ENCODE assay signal across 19 cellular contexts in the genomic region with DNA sequence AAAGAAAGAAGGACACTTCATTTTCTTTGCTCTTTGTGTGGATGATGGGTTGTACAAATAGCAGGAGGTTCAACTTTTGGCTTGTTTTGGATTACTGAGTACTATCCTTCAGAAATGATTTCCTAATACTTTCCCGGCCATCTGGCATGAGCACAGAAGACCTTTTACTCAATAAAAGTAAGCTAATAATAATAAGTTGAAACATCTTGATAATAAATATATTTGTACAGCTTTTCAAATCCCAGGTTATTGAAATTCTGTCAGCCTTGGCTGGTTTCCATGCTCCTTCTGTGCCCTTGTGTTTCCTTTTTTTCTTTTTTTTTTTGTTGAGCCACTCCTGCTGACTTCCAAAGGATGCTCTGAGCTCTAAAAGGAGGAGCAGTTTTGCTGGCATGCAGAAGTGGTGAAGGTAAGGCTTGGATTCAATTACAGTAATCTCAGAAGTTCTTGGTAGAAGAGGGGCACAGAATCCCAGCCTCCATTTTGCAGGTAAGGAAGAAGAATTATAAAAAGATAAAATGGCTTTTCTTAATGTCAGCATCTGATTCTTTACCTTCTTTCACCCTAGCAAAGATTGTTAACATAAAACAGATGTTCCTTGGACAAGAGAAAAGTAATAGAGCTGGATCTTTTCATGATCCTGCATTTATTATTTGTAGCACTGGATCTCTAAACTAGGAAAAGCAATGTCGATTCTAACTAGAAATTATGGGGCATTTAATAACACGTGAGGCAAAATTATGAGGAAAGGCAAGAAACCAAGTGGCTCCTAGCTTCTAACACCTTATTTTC. TPM values are rescaled to one million over a fixed set of nuclear protein-coding genes. Genes with fewer than 3 reads are reported as not detected.
A peak's percentile ranks its signal among the peaks of the same experiment; 100 is the strongest.
DNase-seq lines count a peak whose midpoint lies in the region; ATAC-seq and TF ChIP-seq lines count a peak whose summit lies in the region.
"Had no signal": no experiment of that assay in that cellular context is flagged by ENCODE, and none has a peak within 500 bp of the region (broad histone marks: within the 10 kb centered on the region; RNA-seq: fewer than 3 reads in every experiment).

No MANE protein-coding gene starts in this region.

- no peaks in the 10 kb centered on the region for H3K9me3 Mint-ChIP-seq in MCF 10A (ENCODE audit: unreplicated experiment)
- H3K9me3 Mint-ChIP-seq in activated T-cell treated with anti-CD3 and anti-CD28 coated beads, Interleukin-2, amount 50 U/mL, for 72 hours: no peaks in the 10 kb centered on the region

- H3K27ac ChIP-seq in breast epithelium (peak overlapping the region; percentile 17 to 62), SK-N-SH (ENCODE audit: low read depth in 2 of 2, low read length in 1 of 2) (peak overlapping the region in 1 of 2 experiments; percentile 58; a peak in 1 of 4 replicates)
- H3K27ac ChIP-seq: BLaER1 treated with 17β-estradiol and CSF1 and Interleukin-3, amounts not matched to agents 10 nM and 100 nM; PC-9; SJSA1 had no signal

- H3K9me2 ChIP-seq in SK-N-SH: no peaks in the 10 kb centered on the region

- H3K27me3 ChIP-seq in breast epithelium: peaks cover 0 to 14% of the 10 kb centered on the region in 2 donors
- H3K27me3 ChIP-seq in SK-N-SH (ENCODE audit: insufficient read depth): no peaks in the 10 kb centered on the region
- H3K27me3 ChIP-seq: SJSA1 had no signal

- DNase-seq in breast epithelium (ENCODE audit: low spot score in 2 of 2) (no peak), MCF 10A (ENCODE audit: unreplicated experiment) (no peak), SK-N-SH (no peak), left lobe of liver (ENCODE audit: low spot score) (no peak), OCI-M2 (lab: John Stamatoyannopoulos, UW; ENCODE audit: unreplicated experiment) (no peak)
- DNase-seq in activated T-cell treated with anti-CD3 and anti-CD28 coated beads, Interleukin-2, amount 50 U/mL, for 72 hours: no peak
- DNase-seq: CD8-positive, alpha-beta memory T cell; HCEC 1CT; KG1; NCI-H1048; NCI-H1436 treated with DMSO at 0.1 percent for 48 hours; NCI-H2029 treated with DMSO at 0.1 percent for 48 hours; NCI-H226; NCI-H526 treated with DMSO at 0.1 percent for 48 hours; PC-9 had no signal

- H3K27me3 Mint-ChIP-seq in MCF 10A (ENCODE audit: insufficient read depth, unreplicated experiment): peaks cover 60% of the 10 kb centered on the region
- H3K27me3 Mint-ChIP-seq in activated T-cell treated with anti-CD3 and anti-CD28 coated beads, Interleukin-2, amount 50 U/mL, for 72 hours (ENCODE audit: low read depth): peaks cover 14% of the 10 kb centered on the region

- H3K9ac ChIP-seq in SK-N-SH: no peak overlapping the region
- H3K9ac ChIP-seq: BLaER1 treated with 17β-estradiol and CSF1 and Interleukin-3, amounts not matched to agents 10 nM and 100 nM had no signal

- H3K9me3 ChIP-seq in breast epithelium (no peaks in the 10 kb centered on the region), SK-N-SH (0 out of 2 replicates have a peak, but pooled peaks cover 5% of the 10 kb centered on the region)
- H3K9me3 ChIP-seq: SJSA1 had no signal

- intact Hi-C loops in breast epithelium (cut with DNase I; ENCODE audit: low total_unique reads) (no loop called here), MCF 10A (cut with micrococcal nuclease) (no loop called here)

- H3K4me1 Mint-ChIP-seq in MCF 10A (ENCODE audit: insufficient read depth, unreplicated experiment): no peaks in the 10 kb centered on the region
- H3K4me1 Mint-ChIP-seq in activated T-cell treated with anti-CD3 and anti-CD28 coated beads, Interleukin-2, amount 50 U/mL, for 72 hours (ENCODE audit: low read depth): no peaks in the 10 kb centered on the region
- H3K4me1 Mint-ChIP-seq: CD8-positive, alpha-beta memory T cell had no signal

- TF ChIP-seq EP300 in SK-N-SH (IDR thresholded peaks at IDR 0.05; ENCODE audit: borderline replicate concordance in 1 of 2, low read depth in 1 of 2, low read length in 1 of 2): no peak

- H3K4me3 ChIP-seq in breast epithelium (no peak overlapping the region), SK-N-SH (ENCODE audit: low read depth in 2 of 2, low read length in 1 of 2) (no peak overlapping the region)
- H3K4me3 ChIP-seq: BLaER1 treated with 17β-estradiol and CSF1 and Interleukin-3, amounts not matched to agents 10 nM and 100 nM; PC-9; SJSA1 had no signal

- H3K36me3 ChIP-seq in breast epithelium (no peaks in the 10 kb centered on the region), SK-N-SH (replicated peaks in 1 of 2; ENCODE audit: control insufficient read depth in 1 of 2, insufficient read depth in 2 of 2, low read length in 1 of 2) (no peaks in the 10 kb centered on the region)
- H3K36me3 ChIP-seq: BLaER1 treated with 17β-estradiol and CSF1 and Interleukin-3, amounts not matched to agents 10 nM and 100 nM; SJSA1 had no signal

- no peak overlapping the region for H3K4me3 Mint-ChIP-seq in MCF 10A (ENCODE audit: unreplicated experiment)
- H3K4me3 Mint-ChIP-seq in activated T-cell treated with anti-CD3 and anti-CD28 coated beads, Interleukin-2, amount 50 U/mL, for 72 hours: no peak overlapping the region
- H3K4me3 Mint-ChIP-seq: CD8-positive, alpha-beta memory T cell had no signal

- 26% methylated on average over 3 of the region's 3 CpGs for WGBS in SK-N-SH (ENCODE audit: low lambda C conversion rate)

- no peaks in the 10 kb centered on the region for H3K36me3 Mint-ChIP-seq in MCF 10A (ENCODE audit: insufficient read depth, unreplicated experiment)
- H3K36me3 Mint-ChIP-seq in activated T-cell treated with anti-CD3 and anti-CD28 coated beads, Interleukin-2, amount 50 U/mL, for 72 hours (ENCODE audit: insufficient read depth in 2 of 2): no peaks in the 10 kb centered on the region
- H3K36me3 Mint-ChIP-seq: CD8-positive, alpha-beta memory T cell had no signal

- TF ChIP-seq CTCF in breast epithelium (IDR thresholded peaks at IDR 0.05): no peak
- no peak for TF ChIP-seq CTCF in MCF 10A (IDR thresholded peaks at IDR 0.05; ENCODE audit: unreplicated experiment)
- no peak for TF ChIP-seq CTCF in SK-N-SH (IDR thresholded peaks at IDR 0.05)

- BruUV-seq in MCF 10A (replicated peaks; lab: Mats Ljungman, UMichigan): no TSS peak

- ATAC-seq in left lobe of liver (peak; percentile 71), HG02571 (IDR thresholded peaks at IDR 0.05; ENCODE audit: unreplicated experiment) (no peak), HG02623 (IDR thresholded peaks at IDR 0.05; ENCODE audit: unreplicated experiment) (no peak)
- ATAC-seq in activated T-cell treated with anti-CD3 and anti-CD28 coated beads, Interleukin-2, amount 50 U/mL, for 72 hours (replicated peaks in 1 of 2): no peak

- H3K4me1 ChIP-seq in breast epithelium: no peaks in the 10 kb centered on the region
- H3K4me1 ChIP-seq in SK-N-SH (ENCODE audit: control insufficient read depth in 1 of 2, insufficient read depth in 2 of 2, low read depth in 1 of 2, low read length in 1 of 2): no peaks in the 10 kb centered on the region
- H3K4me1 ChIP-seq: BLaER1 treated with 17β-estradiol and CSF1 and Interleukin-3, amounts not matched to agents 10 nM and 100 nM; SJSA1 had no signal

- H3F3A ChIP-seq in SK-N-SH (replicated peaks; ENCODE audit: insufficient read depth): no peaks in the 10 kb centered on the region

- no peak overlapping the region for H2AFZ ChIP-seq in SK-N-SH (ENCODE audit: low read depth)
- H2AFZ ChIP-seq: PC-9 had no signal

- H3K79me2 ChIP-seq in SK-N-SH (ENCODE audit: insufficient read depth): no peaks in the 10 kb centered on the region

- H4K20me1 ChIP-seq in SK-N-SH (ENCODE audit: insufficient read depth): no peaks in the 10 kb centered on the region
- H4K20me1 ChIP-seq: BLaER1 treated with 17β-estradiol and CSF1 and Interleukin-3, amounts not matched to agents 10 nM and 100 nM had no signal

- H3K27ac Mint-ChIP-seq in MCF 10A (ENCODE audit: low read depth, unreplicated experiment): no peak overlapping the region
- no peak overlapping the region for H3K27ac Mint-ChIP-seq in activated T-cell treated with anti-CD3 and anti-CD28 coated beads, Interleukin-2, amount 50 U/mL, for 72 hours
- H3K27ac Mint-ChIP-seq: CD8-positive, alpha-beta memory T cell had no signal

- CTCF ChIA-PET in MCF 10A (lab: Yijun Ruan, JAX): no interaction called here
- CTCF ChIA-PET in SK-N-SH (lab: Yijun Ruan, JAX): no interaction called here

- no peak for TF ChIP-seq RAD21 in SK-N-SH (IDR thresholded peaks at IDR 0.05; ENCODE audit: low read length)

- POLR2A ChIA-PET in MCF 10A (lab: Yijun Ruan, JAX) (no interaction called here), SK-N-SH (lab: Yijun Ruan, JAX) (no interaction called here)

- no peak overlapping the region for H3K4me2 ChIP-seq in SK-N-SH
- H3K4me2 ChIP-seq: BLaER1 treated with 17β-estradiol and CSF1 and Interleukin-3, amounts not matched to agents 10 nM and 100 nM; PC-9 had no signal

- TF ChIP-seq POLR2A in breast epithelium (IDR thresholded peaks at IDR 0.05): no peak

TF ChIP-seq in SK-N-SH, 30 proteins besides CTCF, POLR2A, EP300 and RAD21 (continues in another document):
- no peak for TF ChIP-seq FOSL2 (IDR thresholded peaks at IDR 0.05; ENCODE audit: borderline replicate concordance, low read depth)
- TF ChIP-seq MXI1 (IDR thresholded peaks at IDR 0.05; ENCODE audit: low read depth, low read length): no peak

RNA-seq across cellular contexts. Expression of a gene that starts 31.9 kb away (rescaled TPM):
- total RNA-seq in breast epithelium (10 to 100 TPM in 2 of 3 donors, 1 to 10 TPM in 1; 9.6 to 21.4 (median 13.1) TPM), MCF 10A (2022) (6.9 and 8.1 TPM in 2 replicates), left lobe of liver (19.1 TPM)
- 0.62 and 0.73 TPM in 2 replicates for polyA plus RNA-seq in SK-N-SH (2012; rRNA removed)
- polyA plus RNA-seq in SK-N-SH (2012; cell fraction: cytosol; rRNA removed): 0.71 and 0.77 TPM in 2 replicates
- 0.39 and 0.50 TPM in 2 replicates for polyA plus RNA-seq in SK-N-SH (2012; cell fraction: nucleus; rRNA removed)
- under 1 TPM; 0.39 to 0.67 TPM for total RNA-seq in activated T-cell treated with anti-CD3 and anti-CD28 coated beads, Interleukin-2, amount 50 U/mL, for 72 hours
